ENCODE assay signal across 12 cellular contexts in genomic region chr3:175146258-175146657, GRCh38.
DNase-seq lines count a peak whose midpoint lies in the region; ATAC-seq and TF ChIP-seq lines count a peak whose summit lies in the region.
"Had no signal": no experiment of that assay in that cellular context is flagged by ENCODE, and none has a peak within 500 bp of the region (broad histone marks: within the 10 kb centered on the region; RNA-seq: fewer than 3 reads in every experiment).

No MANE protein-coding gene starts in this region.

- TF ChIP-seq CTCF in left ventricle myocardium inferior (IDR thresholded peaks at IDR 0.05; ENCODE audit: borderline replicate concordance) = peak; percentile 21
- TF ChIP-seq CTCF in tibial artery (IDR thresholded peaks at IDR 0.05) = peak; percentile 9 to 15
- no peak for TF ChIP-seq CTCF in ascending aorta (IDR thresholded peaks at IDR 0.05)

- H3K36me3 ChIP-seq in left ventricle myocardium inferior (no peaks in the 10 kb centered on the region), tibial artery (no peaks in the 10 kb centered on the region), ascending aorta (no peaks in the 10 kb centered on the region)
- H3K36me3 ChIP-seq: stomach had no signal

- intact Hi-C loops in left ventricle myocardium inferior (cut with micrococcal nuclease) = no loop called here
- intact Hi-C loops in left ventricle myocardium superior (cut with micrococcal nuclease) = no loop called here
- intact Hi-C loops in tibial artery (cut with DNase I; ENCODE audit: low total_unique reads) = no loop called here
- intact Hi-C loops in ascending aorta (cut with DNase I) = no loop called here

- no peak for DNase-seq in left ventricle myocardium inferior
- DNase-seq in left ventricle myocardium superior = no peak
- DNase-seq in RKO (ENCODE audit: low spot score) = peak; percentile 6
- DNase-seq in fibroblast of peridontal ligament (ENCODE audit: extremely low read depth) = peak; percentile 72
- no peak for DNase-seq in tibial artery
- no peak for DNase-seq in ascending aorta (ENCODE audit: low spot score in 2 of 2)
- no peak for DNase-seq in left lobe of liver (ENCODE audit: low spot score)
- DNase-seq: activated CD8-positive, alpha-beta memory T cell treated with anti-CD3 and anti-CD28 coated beads, Interleukin-2, amount 50 U/mL, for 4 hours; central memory CD4-positive, alpha-beta T cell; NCI-H82; stomach had no signal

- ATAC-seq in left ventricle myocardium superior = no peak
- no peak for ATAC-seq in HG03045 (IDR thresholded peaks at IDR 0.05; ENCODE audit: unreplicated experiment)
- no peak for ATAC-seq in left lobe of liver

- H3K27ac ChIP-seq in left ventricle myocardium inferior (replicated peaks) = no peak overlapping the region
- no peak overlapping the region for H3K27ac ChIP-seq in tibial artery
- H3K27ac ChIP-seq in ascending aorta = no peak overlapping the region
- H3K27ac ChIP-seq: stomach had no signal

- no peak overlapping the region for H3K4me3 ChIP-seq in left ventricle myocardium inferior
- H3K4me3 ChIP-seq in tibial artery = no peak overlapping the region
- H3K4me3 ChIP-seq in ascending aorta = no peak overlapping the region
- H3K4me3 ChIP-seq: stomach had no signal

- H3K27me3 ChIP-seq in left ventricle myocardium inferior (ENCODE audit: low read depth) (no peaks in the 10 kb centered on the region), tibial artery (no peaks in the 10 kb centered on the region), ascending aorta (no peaks in the 10 kb centered on the region)
- H3K27me3 ChIP-seq: stomach had no signal

- H3K4me1 ChIP-seq in left ventricle myocardium inferior (no peaks in the 10 kb centered on the region), tibial artery (no peaks in the 10 kb centered on the region), ascending aorta (no peaks in the 10 kb centered on the region)
- H3K4me1 ChIP-seq: stomach had no signal

- H3K9me3 ChIP-seq in left ventricle myocardium inferior (replicated peaks) (no peaks in the 10 kb centered on the region), tibial artery (no peaks in the 10 kb centered on the region), ascending aorta (no peaks in the 10 kb centered on the region)
- H3K9me3 ChIP-seq: stomach had no signal

Comparison
In these comparisons a context has a peak if more than half of its experiments do, and no peak if none do; other contexts are left out.
1. DNase-seq: peak in RKO (single experiment) and fibroblast of peridontal ligament (single experiment); none in left ventricle myocardium inferior (single experiment), left ventricle myocardium superior (single experiment), tibial artery (0 of 2), ascending aorta (0 of 2) and left lobe of liver (single experiment).
2. CTCF ChIP-seq: peak in left ventricle myocardium inferior (single experiment) and tibial artery (2 of 2); none in ascending aorta (0 of 3).